In the genomic region with DNA sequence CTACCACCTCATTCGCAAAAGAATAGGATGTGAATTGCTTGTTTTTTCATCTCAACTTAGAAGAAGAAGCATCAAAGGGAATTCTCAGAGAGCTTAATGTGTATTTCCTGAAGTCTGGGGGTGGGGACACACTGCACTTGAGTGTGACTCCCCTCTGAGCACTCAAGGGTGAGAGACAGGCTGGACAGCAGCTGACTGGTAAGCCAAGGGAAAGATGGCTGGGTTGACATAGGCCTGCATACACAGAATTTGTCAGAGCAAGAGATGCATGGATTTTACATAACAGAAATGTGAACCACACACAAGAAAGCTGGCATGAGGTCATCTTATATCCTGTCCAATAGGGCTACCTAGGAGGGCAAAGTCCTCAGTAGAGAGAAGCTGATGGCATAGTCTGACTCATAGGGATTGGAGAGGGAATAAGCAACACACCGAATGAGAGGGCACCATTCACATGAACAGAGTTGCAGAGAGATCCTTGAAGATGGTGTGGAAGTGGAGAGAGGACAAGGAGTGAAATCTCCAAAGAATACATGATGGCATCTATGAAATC, we compare ENCODE assay signal across 11 cellular contexts.
DNase-seq lines count a peak whose midpoint lies in the region; ATAC-seq, FAIRE-seq and TF ChIP-seq lines count a peak whose summit lies in the region.
"Had no signal": no experiment of that assay in that cellular context is flagged by ENCODE, and none has a peak within 500 bp of the region (broad histone marks: within the 10 kb centered on the region; RNA-seq: fewer than 3 reads in every experiment).

No MANE protein-coding gene starts in this region.

- no peak overlapping the region for H4K8ac ChIP-seq in H9 (replicated peaks; ENCODE audit: insufficient read length, low read depth, low read length)

- H3K79me1 ChIP-seq in H9 (ENCODE audit: insufficient read depth, low read depth, low read length, poor library complexity, severe bottlenecking), result no peaks in the 10 kb centered on the region

- no peak overlapping the region for H2AFZ ChIP-seq in H9 (ENCODE audit: low read length)

- H3K4me3 Mint-ChIP-seq in H9 (no peak overlapping the region), nephron progenitor cell (no peak overlapping the region)

- no peak overlapping the region for H3K18ac ChIP-seq in H9 (ENCODE audit: insufficient read length, low read depth, low read length)

- no peak overlapping the region for H2AK5ac ChIP-seq in H9 (ENCODE audit: insufficient read length, low read length)

- H2BK120ac ChIP-seq in H9 (ENCODE audit: low read depth, low read length, poor library complexity, severe bottlenecking), result no peak overlapping the region

- no peak overlapping the region for H3K23ac ChIP-seq in H9 (ENCODE audit: insufficient read length, low read depth, low read length)

- no peak overlapping the region for H3K56ac ChIP-seq in H9 (ENCODE audit: insufficient read length, low read depth, low read length)

- no peaks in the 10 kb centered on the region for H3K23me2 ChIP-seq in H9 (ENCODE audit: insufficient read length, low read depth, low read length, poor library complexity, severe bottlenecking)

- no peak overlapping the region for H2BK12ac ChIP-seq in H9 (ENCODE audit: insufficient read length, low read depth, low read length)

- H3K4me3 ChIP-seq in liver (ENCODE audit: low read depth in 1 of 3, low read length in 3 of 3), result no peak overlapping the region
- H3K4me3 ChIP-seq: thyroid gland had no signal

- no peak for ATAC-seq in HG03469 (IDR thresholded peaks at IDR 0.05; ENCODE audit: unreplicated experiment)

- peak; percentile 62 for FAIRE-seq in RCC 7860 (lab: Jason Lieb, UNC)

- no peaks in the 10 kb centered on the region for H3K36me3 Mint-ChIP-seq in H9 (ENCODE audit: insufficient read depth in 1 of 3, low read depth in 3 of 3)
- no peaks in the 10 kb centered on the region for H3K36me3 Mint-ChIP-seq in nephron progenitor cell (ENCODE audit: low read depth)

- DNase-seq in Daoy (ENCODE audit: low read depth), result peak; percentile 23
- peak; percentile 43 for DNase-seq in H9
- DNase-seq in RCC 7860 (ENCODE audit: low spot score), result peak; percentile 83
- no peak for DNase-seq in nephron progenitor cell
- no peak for DNase-seq in UCSD-AML1 (lab: John Stamatoyannopoulos, UW; ENCODE audit: unreplicated experiment)
- DNase-seq in NCI-H2081 (lab: John Stamatoyannopoulos, UW), result no peak
- DNase-seq: activated naive CD4-positive, alpha-beta T cell; NCI-H2227 treated with DMSO at 0.1 percent for 48 hours; thyroid gland had no signal

- H3K9me3 Mint-ChIP-seq in H9 (no peaks in the 10 kb centered on the region), nephron progenitor cell (no peaks in the 10 kb centered on the region)

- H3K27ac Mint-ChIP-seq in H9, result no peak overlapping the region
- no peak overlapping the region for H3K27ac Mint-ChIP-seq in nephron progenitor cell

- H3K27ac ChIP-seq in H9 (ENCODE audit: insufficient read length, low read depth, low read length) (no peak overlapping the region), liver (ENCODE audit: low read depth in 1 of 2, low read length in 2 of 2) (no peak overlapping the region)
- H3K27ac ChIP-seq: thyroid gland had no signal

- H3K27me3 ChIP-seq in H9 (ENCODE audit: insufficient read depth, low read length), result no peaks in the 10 kb centered on the region
- no peaks in the 10 kb centered on the region for H3K27me3 ChIP-seq in liver (ENCODE audit: control insufficient read depth in 4 of 4, insufficient read depth in 4 of 4, low read length in 3 of 4)
- H3K27me3 ChIP-seq: thyroid gland had no signal

- H3T11ph ChIP-seq in H9 (ENCODE audit: low read length), result no peak overlapping the region

- no peaks in the 10 kb centered on the region for H4K20me1 ChIP-seq in H9 (ENCODE audit: control insufficient read depth, insufficient read depth, insufficient read length)

- TF ChIP-seq RAD21 in liver (IDR thresholded peaks at IDR 0.05), result no peak

- H3K9me3 ChIP-seq in H9 (ENCODE audit: control insufficient read depth, low read depth, low read length), result no peaks in the 10 kb centered on the region
- H3K9me3 ChIP-seq in liver (ENCODE audit: control insufficient read depth in 4 of 4, low read length in 3 of 4), result no peaks in the 10 kb centered on the region
- H3K9me3 ChIP-seq: thyroid gland had no signal

- no CpG with 5 or more reads among the region's 2 CpGs for WGBS in H9 (ENCODE audit: extremely low coverage, insufficient read length, low lambda C conversion rate)
- WGBS in liver, result 38% methylated on average over 2 of the region's 2 CpGs

- H3K4ac ChIP-seq in H9 (ENCODE audit: low read depth, low read length), result no peak overlapping the region

- H2BK20ac ChIP-seq in H9 (ENCODE audit: low read depth, low read length, poor library complexity, severe bottlenecking), result no peak overlapping the region

- no peaks in the 10 kb centered on the region for H3K36me3 ChIP-seq in liver (ENCODE audit: control insufficient read depth in 4 of 4, insufficient read depth in 3 of 4, low read depth in 1 of 4, low read length in 3 of 4)
- H3K36me3 ChIP-seq: thyroid gland had no signal

- H4K91ac ChIP-seq in H9 (ENCODE audit: insufficient read length, low read depth, low read length), result no peak overlapping the region

- H2BK15ac ChIP-seq in H9 (ENCODE audit: low read depth, low read length), result no peak overlapping the region

- H3K27me3 Mint-ChIP-seq in H9 (ENCODE audit: low read depth) (no peaks in the 10 kb centered on the region), nephron progenitor cell (ENCODE audit: low read depth, poor library complexity) (peaks cover 3% of the 10 kb centered on the region)

- TF ChIP-seq CTCF in H9 (conservative IDR thresholded peaks at IDR 0.05) (no peak), liver (IDR thresholded peaks at IDR 0.05; ENCODE audit: low read depth, low read length, missing input control) (no peak), nephron progenitor cell (IDR thresholded peaks at IDR 0.05) (no peak)

- no peak overlapping the region for H3K9ac ChIP-seq in H9 (ENCODE audit: extremely low read depth, insufficient read length, low read length)
- no peak overlapping the region for H3K9ac ChIP-seq in liver (ENCODE audit: low read depth in 1 of 2, low read length in 2 of 2)

- H3K4me1 Mint-ChIP-seq in H9, result peaks cover 27 to 31% of the 10 kb centered on the region in 2 experiments
- H3K4me1 Mint-ChIP-seq in nephron progenitor cell, result peaks cover 6% of the 10 kb centered on the region

- no peak overlapping the region for H2BK5ac ChIP-seq in H9 (ENCODE audit: insufficient read length, low read length)

- no peak overlapping the region for H3K14ac ChIP-seq in H9 (ENCODE audit: insufficient read depth, low read length)

- H3K79me2 ChIP-seq in H9 (ENCODE audit: insufficient read depth, low read length), result no peaks in the 10 kb centered on the region

- H3K4me2 ChIP-seq in H9 (ENCODE audit: insufficient read depth, insufficient read length, low read length), result peak overlapping the region; percentile 12

- no peak overlapping the region for H4K5ac ChIP-seq in H9 (ENCODE audit: insufficient read length, low read depth, low read length)

- H3K4me1 ChIP-seq in H9 (ENCODE audit: insufficient read depth, low read length) (peaks cover 8% of the 10 kb centered on the region), liver (ENCODE audit: control insufficient read depth in 4 of 4, insufficient read depth in 4 of 4, low read length in 3 of 4) (no peaks in the 10 kb centered on the region)
- H3K4me1 ChIP-seq: thyroid gland had no signal

TF ChIP-seq in liver, 16 proteins besides CTCF, POLR2A, EP300 and RAD21:
- no peak for TF ChIP-seq YY1 (IDR thresholded peaks at IDR 0.05)
- peak; percentile 20 for TF ChIP-seq HNF4G (IDR thresholded peaks at IDR 0.05)
- TF ChIP-seq HNF4A (conservative IDR thresholded peaks at IDR 0.05), result peak; percentile 52 to 70
- TF ChIP-seq, protein P1, sequence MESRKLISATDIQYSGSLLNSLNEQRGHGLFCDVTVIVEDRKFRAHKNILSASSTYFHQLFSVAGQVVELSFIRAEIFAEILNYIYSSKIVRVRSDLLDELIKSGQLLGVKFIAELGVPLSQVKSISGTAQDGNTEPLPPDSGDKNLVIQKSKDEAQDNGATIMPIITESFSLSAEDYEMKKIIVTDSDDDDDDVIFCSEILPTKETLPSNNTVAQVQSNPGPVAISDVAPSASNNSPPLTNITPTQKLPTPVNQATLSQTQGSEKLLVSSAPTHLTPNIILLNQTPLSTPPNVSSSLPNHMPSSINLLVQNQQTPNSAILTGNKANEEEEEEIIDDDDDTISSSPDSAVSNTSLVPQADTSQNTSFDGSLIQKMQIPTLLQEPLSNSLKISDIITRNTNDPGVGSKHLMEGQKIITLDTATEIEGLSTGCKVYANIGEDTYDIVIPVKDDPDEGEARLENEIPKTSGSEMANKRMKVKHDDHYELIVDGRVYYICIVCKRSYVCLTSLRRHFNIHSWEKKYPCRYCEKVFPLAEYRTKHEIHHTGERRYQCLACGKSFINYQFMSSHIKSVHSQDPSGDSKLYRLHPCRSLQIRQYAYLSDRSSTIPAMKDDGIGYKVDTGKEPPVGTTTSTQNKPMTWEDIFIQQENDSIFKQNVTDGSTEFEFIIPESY (IDR thresholded peaks at IDR 0.05), result no peak
- TF ChIP-seq JUND (IDR thresholded peaks at IDR 0.05), result peak in 1 of 2 donors; percentile 71
- TF ChIP-seq FOXA2 (IDR thresholded peaks at IDR 0.05), result no peak

Comparison
In these comparisons a context has a peak if more than half of its experiments do, and no peak if none do; other contexts are left out.
1. DNase-seq: peak in Daoy (single experiment), H9 (single experiment) and RCC 7860 (single experiment); none in nephron progenitor cell (single experiment), UCSD-AML1 (single experiment) and NCI-H2081 (0 of 2).